In the genomic region with DNA sequence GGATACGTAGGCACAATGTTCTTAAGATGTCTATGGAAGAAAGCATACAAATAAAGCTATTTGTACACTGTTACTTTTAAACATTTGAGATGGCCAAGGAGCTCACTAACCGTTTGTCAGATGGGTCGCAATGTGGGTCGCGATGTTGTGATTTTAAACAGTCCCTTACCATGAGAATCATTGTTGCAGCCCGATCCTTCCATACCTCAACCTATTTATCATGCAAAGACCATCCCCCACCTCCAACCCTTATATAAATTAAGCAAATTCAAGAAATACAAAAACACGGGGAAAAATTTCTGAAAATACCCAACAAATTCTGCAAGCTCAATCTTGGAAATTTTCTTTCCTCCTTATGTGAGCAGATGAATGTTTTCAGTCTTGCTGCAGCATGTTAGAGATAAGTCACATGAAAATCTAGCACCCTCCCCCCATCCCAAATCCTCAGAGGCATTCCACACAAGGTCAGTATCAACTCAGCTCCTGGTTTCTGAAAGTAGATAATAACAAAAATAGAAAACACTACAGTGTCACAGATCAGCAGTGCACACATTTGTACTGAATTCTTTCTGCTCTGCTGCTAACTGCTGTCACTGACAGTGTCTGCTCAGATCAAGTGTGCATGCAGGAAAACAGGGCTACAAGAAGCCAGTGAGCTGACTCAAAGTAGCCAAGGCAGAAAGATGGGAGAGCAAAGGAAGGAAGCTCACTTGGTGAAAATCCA, we compare ENCODE assay signal across 11 cellular contexts.
DNase-seq lines count a peak whose midpoint lies in the region; ATAC-seq and TF ChIP-seq lines count a peak whose summit lies in the region.
"Had no signal": no experiment of that assay in that cellular context is flagged by ENCODE, and none has a peak within 500 bp of the region (broad histone marks: within the 10 kb centered on the region; RNA-seq: fewer than 3 reads in every experiment).

No MANE protein-coding gene starts in this region.

- no peaks in the 10 kb centered on the region for H3K27me3 Mint-ChIP-seq in activated CD4-positive, alpha-beta T cell treated with anti-CD3 and anti-CD28 coated beads for 36 hours
- no peaks in the 10 kb centered on the region for H3K27me3 Mint-ChIP-seq in activated CD4-positive, alpha-beta T cell treated with anti-CD3 and anti-CD28 coated beads, Interleukin-2, amount 10 ng/mL, durations not matched to agents 7 days and 5 days

- CTCF ChIA-PET in activated CD4-positive, alpha-beta T cell treated with anti-CD3 and anti-CD28 coated beads for 36 hours (lab: Charles Lee), result interaction anchor here (1.6 kb wide), 1 partner anchor 30 kb away, joined by 5 read pairs; no protein-coding TSS in a partner anchor
- CTCF ChIA-PET in activated CD4-positive, alpha-beta T cell treated with anti-CD3 and anti-CD28 coated beads, Interleukin-2, amount 10 ng/mL, durations not matched to agents 7 days and 5 days (lab: Charles Lee), result interaction anchor here (0.5 to 1.4 kb wide), 6 partner anchors 10 to 344 kb away, joined by 3 to 5 read pairs (median 4); no protein-coding TSS in a partner anchor

- H3K27ac Mint-ChIP-seq in activated CD4-positive, alpha-beta T cell treated with anti-CD3 and anti-CD28 coated beads for 36 hours, result peak overlapping the region; percentile 34
- H3K27ac Mint-ChIP-seq in activated CD4-positive, alpha-beta T cell treated with anti-CD3 and anti-CD28 coated beads, Interleukin-2, amount 10 ng/mL, durations not matched to agents 7 days and 5 days, result no peak overlapping the region

- H3K4me3 Mint-ChIP-seq in activated CD4-positive, alpha-beta T cell treated with anti-CD3 and anti-CD28 coated beads for 36 hours, result no peak overlapping the region
- H3K4me3 Mint-ChIP-seq in activated CD4-positive, alpha-beta T cell treated with anti-CD3 and anti-CD28 coated beads, Interleukin-2, amount 10 ng/mL, durations not matched to agents 7 days and 5 days, result no peak overlapping the region

- no peak for ATAC-seq in activated CD4-positive, alpha-beta T cell treated with anti-CD3 and anti-CD28 coated beads for 36 hours

- H3K9ac ChIP-seq in iPS-15b (ENCODE audit: low read depth, low read length) (no peak overlapping the region), colonic mucosa (ENCODE audit: low read depth in 2 of 2, low read length in 2 of 2) (no peak overlapping the region)

- DNase-seq in activated CD4-positive, alpha-beta T cell treated with anti-CD3 and anti-CD28 coated beads for 36 hours, result no peak
- DNase-seq in activated CD4-positive, alpha-beta T cell treated with anti-CD3 and anti-CD28 coated beads, Interleukin-2, amount 10 ng/mL, durations not matched to agents 7 days and 5 days, result no peak
- DNase-seq in cardiac fibroblast (ENCODE audit: low read depth in 2 of 2) (peak; percentile 35 to 58), colonic mucosa (no peak), hepatic stellate cell (ENCODE audit: low spot score) (no peak), NCI-H1436 treated with DMSO at 0.1 percent for 48 hours (lab: John Stamatoyannopoulos, UW) (no peak)
- DNase-seq: activated naive CD4-positive, alpha-beta T cell had no signal

- POLR2A ChIA-PET in activated CD4-positive, alpha-beta T cell treated with anti-CD3 and anti-CD28 coated beads for 36 hours (lab: Charles Lee), result no interaction called here
- POLR2A ChIA-PET in activated CD4-positive, alpha-beta T cell treated with anti-CD3 and anti-CD28 coated beads, Interleukin-2, amount 10 ng/mL, durations not matched to agents 7 days and 5 days (lab: Charles Lee), result no interaction called here

- TF ChIP-seq CTCF in cardiac fibroblast (IDR thresholded peaks at IDR 0.05; ENCODE audit: low read depth, low read length), result no peak
- TF ChIP-seq CTCF in colonic mucosa (IDR thresholded peaks at IDR 0.05), result no peak

- H3K9me3 ChIP-seq in iPS-15b (ENCODE audit: control insufficient read depth, insufficient read depth, low read length), result no peaks in the 10 kb centered on the region
- H3K9me3 ChIP-seq in colonic mucosa, result no peaks in the 10 kb centered on the region
- H3K9me3 ChIP-seq: suprapubic skin had no signal

- H3K27me3 ChIP-seq in iPS-15b (ENCODE audit: control insufficient read depth, insufficient read depth, low read length) (no peaks in the 10 kb centered on the region), colonic mucosa (no peaks in the 10 kb centered on the region)
- H3K27me3 ChIP-seq: suprapubic skin had no signal

- intact Hi-C loops in activated CD4-positive, alpha-beta T cell treated with anti-CD3 and anti-CD28 coated beads for 36 hours (cut with DNase I, micrococcal nuclease), result no loop called here
- intact Hi-C loops in colonic mucosa (cut with DNase I), result no loop called here

- peaks cover 38% of the 10 kb centered on the region for H3K36me3 Mint-ChIP-seq in activated CD4-positive, alpha-beta T cell treated with anti-CD3 and anti-CD28 coated beads for 36 hours (ENCODE audit: low read depth)
- peaks cover 65% of the 10 kb centered on the region for H3K36me3 Mint-ChIP-seq in activated CD4-positive, alpha-beta T cell treated with anti-CD3 and anti-CD28 coated beads, Interleukin-2, amount 10 ng/mL, durations not matched to agents 7 days and 5 days (ENCODE audit: low read depth)

- peaks cover 26% of the 10 kb centered on the region for H3K4me1 ChIP-seq in iPS-15b (ENCODE audit: control insufficient read depth, insufficient read depth, low read length)
- no peaks in the 10 kb centered on the region for H3K4me1 ChIP-seq in colonic mucosa

- H3K36me3 ChIP-seq in iPS-15b (ENCODE audit: control insufficient read depth, insufficient read depth, low read length) (no peaks in the 10 kb centered on the region), colonic mucosa (no peaks in the 10 kb centered on the region)

- H3K4me1 Mint-ChIP-seq in activated CD4-positive, alpha-beta T cell treated with anti-CD3 and anti-CD28 coated beads for 36 hours, result peaks cover 13% of the 10 kb centered on the region
- H3K4me1 Mint-ChIP-seq in activated CD4-positive, alpha-beta T cell treated with anti-CD3 and anti-CD28 coated beads, Interleukin-2, amount 10 ng/mL, durations not matched to agents 7 days and 5 days, result peaks cover under 1% of the 10 kb centered on the region

- peak overlapping the region; percentile 72 for H3K27ac ChIP-seq in temporal lobe (ENCODE audit: low read depth, low read length)
- no peak overlapping the region for H3K27ac ChIP-seq in colonic mucosa
- H3K27ac ChIP-seq: skin epidermis, suprapubic skin had no signal

- no peaks in the 10 kb centered on the region for H3K9me3 Mint-ChIP-seq in activated CD4-positive, alpha-beta T cell treated with anti-CD3 and anti-CD28 coated beads for 36 hours (ENCODE audit: low read depth)
- no peaks in the 10 kb centered on the region for H3K9me3 Mint-ChIP-seq in activated CD4-positive, alpha-beta T cell treated with anti-CD3 and anti-CD28 coated beads, Interleukin-2, amount 10 ng/mL, durations not matched to agents 7 days and 5 days

- no peak overlapping the region for H3K4me3 ChIP-seq in cardiac fibroblast (replicated peaks in 1 of 2; ENCODE audit: low read depth in 2 of 2, low read length in 2 of 2)
- H3K4me3 ChIP-seq in iPS-15b (ENCODE audit: low read depth, low read length), result peak overlapping the region; percentile 27
- no peak overlapping the region for H3K4me3 ChIP-seq in colonic mucosa
- H3K4me3 ChIP-seq: skin epidermis, suprapubic skin had no signal

Comparison
In these comparisons a context has a peak if more than half of its experiments do, and no peak if none do; other contexts are left out.
1. DNase-seq: peak in cardiac fibroblast (2 of 2); none in activated CD4-positive, alpha-beta T cell treated with anti-CD3 and anti-CD28 coated beads for 36 hours (single experiment), activated CD4-positive, alpha-beta T cell treated with anti-CD3 and anti-CD28 coated beads, Interleukin-2, amount 10 ng/mL, durations not matched to agents 7 days and 5 days (single experiment), colonic mucosa (single experiment), hepatic stellate cell (single experiment) and NCI-H1436 treated with DMSO at 0.1 percent for 48 hours (single experiment).